1 cellular context compared by ENCODE assay signal in the genomic region with DNA sequence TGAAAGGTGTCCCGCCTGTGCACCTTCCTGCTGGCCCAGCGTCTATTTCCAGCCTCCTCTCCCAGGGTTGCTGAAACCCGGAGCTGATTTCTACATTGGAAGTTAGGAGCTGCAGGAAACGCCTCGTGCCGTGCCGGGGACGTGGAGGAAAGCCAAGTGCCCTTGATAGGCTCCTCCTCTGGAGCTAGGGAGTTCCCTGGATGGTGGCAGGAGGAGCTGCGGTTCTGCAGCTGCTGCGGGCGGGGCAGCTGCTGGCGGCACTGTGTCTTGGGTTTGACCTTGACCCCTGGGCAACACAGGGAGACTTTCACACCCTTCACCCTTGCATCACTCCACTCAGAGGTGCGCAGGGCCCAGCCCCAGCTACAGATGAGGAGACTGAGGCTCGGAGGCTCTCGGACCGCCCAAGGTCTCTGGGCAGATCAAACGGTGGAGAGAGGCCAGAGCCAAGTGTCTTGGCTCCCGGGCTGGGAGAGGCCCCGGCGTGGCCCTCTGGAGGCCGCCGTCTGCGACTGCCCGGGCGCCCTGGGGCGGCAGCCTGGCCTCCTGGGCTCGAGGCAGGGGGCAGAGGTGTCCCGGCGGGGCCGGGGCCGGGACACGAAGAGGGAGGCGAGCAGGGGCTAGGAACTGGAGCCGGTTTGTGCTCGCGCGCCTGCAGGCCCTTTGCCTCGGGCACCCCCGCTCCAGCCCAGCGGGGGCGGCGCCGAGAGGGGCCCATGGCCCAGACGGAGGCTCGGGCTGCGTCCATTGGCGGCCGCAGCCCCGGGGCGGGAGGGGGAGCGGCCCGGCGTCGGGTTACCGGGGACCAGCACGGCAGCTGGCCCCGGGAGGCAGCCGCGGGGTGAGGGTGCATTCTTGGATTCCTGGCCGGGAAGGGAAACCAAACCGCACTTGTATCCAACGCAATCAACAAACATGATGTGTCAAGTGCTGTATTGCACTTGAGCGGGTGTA.
TF ChIP-seq lines count a peak whose summit lies in the region.

No MANE protein-coding gene starts in this region.

TF ChIP-seq in HEK293, 187 proteins besides CTCF, POLR2A, EP300 and RAD21 (continued from another document and continues in another):
- TF ChIP-seq, protein P1, sequence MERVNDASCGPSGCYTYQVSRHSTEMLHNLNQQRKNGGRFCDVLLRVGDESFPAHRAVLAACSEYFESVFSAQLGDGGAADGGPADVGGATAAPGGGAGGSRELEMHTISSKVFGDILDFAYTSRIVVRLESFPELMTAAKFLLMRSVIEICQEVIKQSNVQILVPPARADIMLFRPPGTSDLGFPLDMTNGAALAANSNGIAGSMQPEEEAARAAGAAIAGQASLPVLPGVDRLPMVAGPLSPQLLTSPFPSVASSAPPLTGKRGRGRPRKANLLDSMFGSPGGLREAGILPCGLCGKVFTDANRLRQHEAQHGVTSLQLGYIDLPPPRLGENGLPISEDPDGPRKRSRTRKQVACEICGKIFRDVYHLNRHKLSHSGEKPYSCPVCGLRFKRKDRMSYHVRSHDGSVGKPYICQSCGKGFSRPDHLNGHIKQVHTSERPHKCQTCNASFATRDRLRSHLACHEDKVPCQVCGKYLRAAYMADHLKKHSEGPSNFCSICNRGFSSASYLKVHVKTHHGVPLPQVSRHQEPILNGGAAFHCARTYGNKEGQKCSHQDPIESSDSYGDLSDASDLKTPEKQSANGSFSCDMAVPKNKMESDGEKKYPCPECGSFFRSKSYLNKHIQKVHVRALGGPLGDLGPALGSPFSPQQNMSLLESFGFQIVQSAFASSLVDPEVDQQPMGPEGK (tag by site-specific recombination; IDR thresholded peaks at IDR 0.05) = peak; percentile 38
- TF ChIP-seq ZBTB20 (tag by site-specific recombination; IDR thresholded peaks at IDR 0.05) = peak; percentile 73; the same call in 1 of the 2 replicates
- 0 out of 2 replicates have a peak, but pooled peaks have one; percentile 19 for TF ChIP-seq ZNF596 (tag by site-specific recombination; IDR thresholded peaks at IDR 0.05)
- TF ChIP-seq, protein P2, sequence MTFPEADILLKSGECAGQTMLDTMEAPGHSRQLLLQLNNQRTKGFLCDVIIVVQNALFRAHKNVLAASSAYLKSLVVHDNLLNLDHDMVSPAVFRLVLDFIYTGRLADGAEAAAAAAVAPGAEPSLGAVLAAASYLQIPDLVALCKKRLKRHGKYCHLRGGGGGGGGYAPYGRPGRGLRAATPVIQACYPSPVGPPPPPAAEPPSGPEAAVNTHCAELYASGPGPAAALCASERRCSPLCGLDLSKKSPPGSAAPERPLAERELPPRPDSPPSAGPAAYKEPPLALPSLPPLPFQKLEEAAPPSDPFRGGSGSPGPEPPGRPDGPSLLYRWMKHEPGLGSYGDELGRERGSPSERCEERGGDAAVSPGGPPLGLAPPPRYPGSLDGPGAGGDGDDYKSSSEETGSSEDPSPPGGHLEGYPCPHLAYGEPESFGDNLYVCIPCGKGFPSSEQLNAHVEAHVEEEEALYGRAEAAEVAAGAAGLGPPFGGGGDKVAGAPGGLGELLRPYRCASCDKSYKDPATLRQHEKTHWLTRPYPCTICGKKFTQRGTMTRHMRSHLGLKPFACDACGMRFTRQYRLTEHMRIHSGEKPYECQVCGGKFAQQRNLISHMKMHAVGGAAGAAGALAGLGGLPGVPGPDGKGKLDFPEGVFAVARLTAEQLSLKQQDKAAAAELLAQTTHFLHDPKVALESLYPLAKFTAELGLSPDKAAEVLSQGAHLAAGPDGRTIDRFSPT (tag by site-specific recombination; IDR thresholded peaks at IDR 0.05) = peak; percentile 44; the same call in 1 of the 2 replicates
- TF ChIP-seq ZNF843 (tag by site-specific recombination; IDR thresholded peaks at IDR 0.05) = no peak
- TF ChIP-seq ZNF10 (tag by site-specific recombination; IDR thresholded peaks at IDR 0.05) = no peak
- TF ChIP-seq PRDM1 (tag by site-specific recombination; IDR thresholded peaks at IDR 0.05) = no peak
- no peak for TF ChIP-seq ZNF248 (tag by site-specific recombination; IDR thresholded peaks at IDR 0.05)
- TF ChIP-seq KLF1 (tag by site-specific recombination; IDR thresholded peaks at IDR 0.05) = peak; percentile 78
- no peak for TF ChIP-seq ZNF169 (tag by site-specific recombination; IDR thresholded peaks at IDR 0.05)
- TF ChIP-seq, protein P3, sequence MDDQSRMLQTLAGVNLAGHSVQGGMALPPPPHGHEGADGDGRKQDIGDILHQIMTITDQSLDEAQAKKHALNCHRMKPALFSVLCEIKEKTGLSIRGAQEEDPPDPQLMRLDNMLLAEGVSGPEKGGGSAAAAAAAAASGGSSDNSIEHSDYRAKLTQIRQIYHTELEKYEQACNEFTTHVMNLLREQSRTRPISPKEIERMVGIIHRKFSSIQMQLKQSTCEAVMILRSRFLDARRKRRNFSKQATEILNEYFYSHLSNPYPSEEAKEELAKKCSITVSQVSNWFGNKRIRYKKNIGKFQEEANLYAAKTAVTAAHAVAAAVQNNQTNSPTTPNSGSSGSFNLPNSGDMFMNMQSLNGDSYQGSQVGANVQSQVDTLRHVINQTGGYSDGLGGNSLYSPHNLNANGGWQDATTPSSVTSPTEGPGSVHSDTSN (CRISPR knock-in tag; IDR thresholded peaks at IDR 0.05) = no peak
- no peak for TF ChIP-seq REPIN1 (tag by site-specific recombination; IDR thresholded peaks at IDR 0.05; ENCODE audit: low read depth)
- no peak for TF ChIP-seq ZFP3 (tag by site-specific recombination; IDR thresholded peaks at IDR 0.05; ENCODE audit: low read depth)
- no peak for TF ChIP-seq ZNF670 (tag by site-specific recombination; IDR thresholded peaks at IDR 0.05; ENCODE audit: low read depth)
- TF ChIP-seq, protein P4, sequence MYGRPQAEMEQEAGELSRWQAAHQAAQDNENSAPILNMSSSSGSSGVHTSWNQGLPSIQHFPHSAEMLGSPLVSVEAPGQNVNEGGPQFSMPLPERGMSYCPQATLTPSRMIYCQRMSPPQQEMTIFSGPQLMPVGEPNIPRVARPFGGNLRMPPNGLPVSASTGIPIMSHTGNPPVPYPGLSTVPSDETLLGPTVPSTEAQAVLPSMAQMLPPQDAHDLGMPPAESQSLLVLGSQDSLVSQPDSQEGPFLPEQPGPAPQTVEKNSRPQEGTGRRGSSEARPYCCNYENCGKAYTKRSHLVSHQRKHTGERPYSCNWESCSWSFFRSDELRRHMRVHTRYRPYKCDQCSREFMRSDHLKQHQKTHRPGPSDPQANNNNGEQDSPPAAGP (tag by site-specific recombination; IDR thresholded peaks at IDR 0.05) = peak; percentile 80
- 0 out of 2 replicates have a peak, but pooled peaks have one; percentile 2 for TF ChIP-seq ZNF660 (tag by site-specific recombination; IDR thresholded peaks at IDR 0.05)
- TF ChIP-seq GLIS1 (tag by site-specific recombination; IDR thresholded peaks at IDR 0.05) = peak; percentile 93
- TF ChIP-seq, protein P5, sequence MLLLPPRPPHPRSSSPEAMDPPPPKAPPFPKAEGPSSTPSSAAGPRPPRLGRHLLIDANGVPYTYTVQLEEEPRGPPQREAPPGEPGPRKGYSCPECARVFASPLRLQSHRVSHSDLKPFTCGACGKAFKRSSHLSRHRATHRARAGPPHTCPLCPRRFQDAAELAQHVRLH (tag by site-specific recombination; IDR thresholded peaks at IDR 0.05) = no peak
- TF ChIP-seq ZNF184 (tag by site-specific recombination; IDR thresholded peaks at IDR 0.05) = no peak
- peak; percentile 67; the same call in 1 of the 2 replicates for TF ChIP-seq ZXDB (tag by site-specific recombination; IDR thresholded peaks at IDR 0.05)
- TF ChIP-seq KLF8 (tag by site-specific recombination; IDR thresholded peaks at IDR 0.05) = peak; percentile 34; the same call in 1 of the 2 replicates
- TF ChIP-seq, protein P6, sequence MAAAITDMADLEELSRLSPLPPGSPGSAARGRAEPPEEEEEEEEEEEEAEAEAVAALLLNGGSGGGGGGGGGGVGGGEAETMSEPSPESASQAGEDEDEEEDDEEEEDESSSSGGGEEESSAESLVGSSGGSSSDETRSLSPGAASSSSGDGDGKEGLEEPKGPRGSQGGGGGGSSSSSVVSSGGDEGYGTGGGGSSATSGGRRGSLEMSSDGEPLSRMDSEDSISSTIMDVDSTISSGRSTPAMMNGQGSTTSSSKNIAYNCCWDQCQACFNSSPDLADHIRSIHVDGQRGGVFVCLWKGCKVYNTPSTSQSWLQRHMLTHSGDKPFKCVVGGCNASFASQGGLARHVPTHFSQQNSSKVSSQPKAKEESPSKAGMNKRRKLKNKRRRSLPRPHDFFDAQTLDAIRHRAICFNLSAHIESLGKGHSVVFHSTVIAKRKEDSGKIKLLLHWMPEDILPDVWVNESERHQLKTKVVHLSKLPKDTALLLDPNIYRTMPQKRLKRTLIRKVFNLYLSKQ (tag by site-specific recombination; IDR thresholded peaks at IDR 0.05; ENCODE audit: borderline replicate concordance) = no peak
- TF ChIP-seq ZNF391 (tag by site-specific recombination; IDR thresholded peaks at IDR 0.05; ENCODE audit: borderline replicate concordance, low read depth) = no peak
- TF ChIP-seq, protein P7, sequence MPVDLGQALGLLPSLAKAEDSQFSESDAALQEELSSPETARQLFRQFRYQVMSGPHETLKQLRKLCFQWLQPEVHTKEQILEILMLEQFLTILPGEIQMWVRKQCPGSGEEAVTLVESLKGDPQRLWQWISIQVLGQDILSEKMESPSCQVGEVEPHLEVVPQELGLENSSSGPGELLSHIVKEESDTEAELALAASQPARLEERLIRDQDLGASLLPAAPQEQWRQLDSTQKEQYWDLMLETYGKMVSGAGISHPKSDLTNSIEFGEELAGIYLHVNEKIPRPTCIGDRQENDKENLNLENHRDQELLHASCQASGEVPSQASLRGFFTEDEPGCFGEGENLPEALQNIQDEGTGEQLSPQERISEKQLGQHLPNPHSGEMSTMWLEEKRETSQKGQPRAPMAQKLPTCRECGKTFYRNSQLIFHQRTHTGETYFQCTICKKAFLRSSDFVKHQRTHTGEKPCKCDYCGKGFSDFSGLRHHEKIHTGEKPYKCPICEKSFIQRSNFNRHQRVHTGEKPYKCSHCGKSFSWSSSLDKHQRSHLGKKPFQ (tag by site-specific recombination; IDR thresholded peaks at IDR 0.05) = no peak
- TF ChIP-seq ZNF560 (tag by site-specific recombination; IDR thresholded peaks at IDR 0.05; ENCODE audit: borderline replicate concordance) = no peak
- TF ChIP-seq, protein P8, sequence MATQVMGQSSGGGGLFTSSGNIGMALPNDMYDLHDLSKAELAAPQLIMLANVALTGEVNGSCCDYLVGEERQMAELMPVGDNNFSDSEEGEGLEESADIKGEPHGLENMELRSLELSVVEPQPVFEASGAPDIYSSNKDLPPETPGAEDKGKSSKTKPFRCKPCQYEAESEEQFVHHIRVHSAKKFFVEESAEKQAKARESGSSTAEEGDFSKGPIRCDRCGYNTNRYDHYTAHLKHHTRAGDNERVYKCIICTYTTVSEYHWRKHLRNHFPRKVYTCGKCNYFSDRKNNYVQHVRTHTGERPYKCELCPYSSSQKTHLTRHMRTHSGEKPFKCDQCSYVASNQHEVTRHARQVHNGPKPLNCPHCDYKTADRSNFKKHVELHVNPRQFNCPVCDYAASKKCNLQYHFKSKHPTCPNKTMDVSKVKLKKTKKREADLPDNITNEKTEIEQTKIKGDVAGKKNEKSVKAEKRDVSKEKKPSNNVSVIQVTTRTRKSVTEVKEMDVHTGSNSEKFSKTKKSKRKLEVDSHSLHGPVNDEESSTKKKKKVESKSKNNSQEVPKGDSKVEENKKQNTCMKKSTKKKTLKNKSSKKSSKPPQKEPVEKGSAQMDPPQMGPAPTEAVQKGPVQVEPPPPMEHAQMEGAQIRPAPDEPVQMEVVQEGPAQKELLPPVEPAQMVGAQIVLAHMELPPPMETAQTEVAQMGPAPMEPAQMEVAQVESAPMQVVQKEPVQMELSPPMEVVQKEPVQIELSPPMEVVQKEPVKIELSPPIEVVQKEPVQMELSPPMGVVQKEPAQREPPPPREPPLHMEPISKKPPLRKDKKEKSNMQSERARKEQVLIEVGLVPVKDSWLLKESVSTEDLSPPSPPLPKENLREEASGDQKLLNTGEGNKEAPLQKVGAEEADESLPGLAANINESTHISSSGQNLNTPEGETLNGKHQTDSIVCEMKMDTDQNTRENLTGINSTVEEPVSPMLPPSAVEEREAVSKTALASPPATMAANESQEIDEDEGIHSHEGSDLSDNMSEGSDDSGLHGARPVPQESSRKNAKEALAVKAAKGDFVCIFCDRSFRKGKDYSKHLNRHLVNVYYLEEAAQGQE (tag by site-specific recombination; IDR thresholded peaks at IDR 0.05) = 0 out of 2 replicates have a peak, but pooled peaks have one; percentile 11
- TF ChIP-seq ZIC2 (tag by site-specific recombination; IDR thresholded peaks at IDR 0.05) = peak; percentile 86
- peak; percentile 37; the same call in 1 of the 2 replicates for TF ChIP-seq ZNF366 (tag by site-specific recombination; conservative IDR thresholded peaks at IDR 0.05)
- TF ChIP-seq ZNF530 (tag by site-specific recombination; IDR thresholded peaks at IDR 0.05; ENCODE audit: low read depth) = no peak
- peak; percentile 74; the same call in 1 of the 2 replicates for TF ChIP-seq ZBTB48 (tag by site-specific recombination; IDR thresholded peaks at IDR 0.05)
- TF ChIP-seq ZNF138 (tag by site-specific recombination; IDR thresholded peaks at IDR 0.05; ENCODE audit: borderline replicate concordance) = no peak
- TF ChIP-seq, protein P9, sequence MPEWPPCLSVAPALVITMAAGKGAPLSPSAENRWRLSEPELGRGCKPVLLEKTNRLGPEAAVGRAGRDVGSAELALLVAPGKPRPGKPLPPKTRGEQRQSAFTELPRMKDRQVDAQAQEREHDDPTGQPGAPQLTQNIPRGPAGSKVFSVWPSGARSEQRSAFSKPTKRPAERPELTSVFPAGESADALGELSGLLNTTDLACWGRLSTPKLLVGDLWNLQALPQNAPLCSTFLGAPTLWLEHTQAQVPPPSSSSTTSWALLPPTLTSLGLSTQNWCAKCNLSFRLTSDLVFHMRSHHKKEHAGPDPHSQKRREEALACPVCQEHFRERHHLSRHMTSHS (tag by site-specific recombination; IDR thresholded peaks at IDR 0.05) = no peak
- no peak for TF ChIP-seq YY2 (tag by site-specific recombination; IDR thresholded peaks at IDR 0.05)
- TF ChIP-seq ZNF202 (tag by site-specific recombination; IDR thresholded peaks at IDR 0.05; ENCODE audit: borderline replicate concordance) = no peak
- no peak for TF ChIP-seq HOXD13 (CRISPR knock-in tag; IDR thresholded peaks at IDR 0.05; ENCODE audit: borderline replicate concordance)
- no peak for TF ChIP-seq ZNF48 (tag by site-specific recombination; IDR thresholded peaks at IDR 0.05)
- no peak for TF ChIP-seq ZEB2 (tag by site-specific recombination; IDR thresholded peaks at IDR 0.05)
- TF ChIP-seq, protein P10, sequence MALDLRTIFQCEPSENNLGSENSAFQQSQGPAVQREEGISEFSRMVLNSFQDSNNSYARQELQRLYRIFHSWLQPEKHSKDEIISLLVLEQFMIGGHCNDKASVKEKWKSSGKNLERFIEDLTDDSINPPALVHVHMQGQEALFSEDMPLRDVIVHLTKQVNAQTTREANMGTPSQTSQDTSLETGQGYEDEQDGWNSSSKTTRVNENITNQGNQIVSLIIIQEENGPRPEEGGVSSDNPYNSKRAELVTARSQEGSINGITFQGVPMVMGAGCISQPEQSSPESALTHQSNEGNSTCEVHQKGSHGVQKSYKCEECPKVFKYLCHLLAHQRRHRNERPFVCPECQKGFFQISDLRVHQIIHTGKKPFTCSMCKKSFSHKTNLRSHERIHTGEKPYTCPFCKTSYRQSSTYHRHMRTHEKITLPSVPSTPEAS (tag by site-specific recombination; IDR thresholded peaks at IDR 0.05) = peak; percentile 25; the same call in 1 of the 2 replicates
- peak; percentile 81 for TF ChIP-seq ZBTB8A (tag by site-specific recombination; IDR thresholded peaks at IDR 0.05)
